ENCODE assay signal across 10 cellular contexts in genomic region chr1:43143441-43143888, GRCh38. TPM values are rescaled to one million over a fixed set of nuclear protein-coding genes. Genes with fewer than 3 reads are reported as not detected.
A peak's percentile ranks its signal among the peaks of the same experiment; 100 is the strongest.
DNase-seq lines count a peak whose midpoint lies in the region; ATAC-seq, FAIRE-seq and TF ChIP-seq lines count a peak whose summit lies in the region.
"Had no signal": no experiment of that assay in that cellular context is flagged by ENCODE, and none has a peak within 500 bp of the region (broad histone marks: within the 10 kb centered on the region; RNA-seq: fewer than 3 reads in every experiment).

No MANE protein-coding gene starts in this region.

- DNase-seq in AG04450 (ENCODE audit: low read depth, low spot score) (no peak), NCI-H69 (lab: John Stamatoyannopoulos, UW) (peak; percentile 42), fibroblast of villous mesenchyme (ENCODE audit: low read depth) (no peak), NCI-H510A (lab: John Stamatoyannopoulos, UW) (no peak), MV-4-11 (lab: John Stamatoyannopoulos, UW) (no peak), T-cell (no peak)
- no peak for DNase-seq in activated CD4-positive, CD25-positive, alpha-beta regulatory T cell (lab: John Stamatoyannopoulos, UW)
- DNase-seq: NCI-H1092 had no signal

- TF ChIP-seq CTCF in AG04450 (IDR thresholded peaks at IDR 0.05; ENCODE audit: low read depth, low read length): peak; percentile 11
- peak; percentile 37 for TF ChIP-seq CTCF in fibroblast of villous mesenchyme (IDR thresholded peaks at IDR 0.05; ENCODE audit: insufficient read depth, low read depth, low read length)

- no peak overlapping the region for H3K4me3 Mint-ChIP-seq in T-cell
- H3K4me3 Mint-ChIP-seq: T-helper 2 cell treated with Interferon-gamma antibody and Interleukin-4, amounts not matched to agents 5 μg/mL and 100 μg/mL, for 36 hours had no signal

- H3K36me3 Mint-ChIP-seq in T-cell: no peaks in the 10 kb centered on the region

- peaks cover 46 to 61% of the 10 kb centered on the region in 2 donors for H3K27me3 Mint-ChIP-seq in T-cell

- ATAC-seq in T-cell (replicated peaks in 1 of 4): no peak

- CTCF ChIA-PET in AG04450 (lab: Charles Lee) (no interaction called here), T-cell (lab: Charles Lee) (no interaction called here)

- peaks cover 0 to 10% (median 2%) of the 10 kb centered on the region in 3 donors for H3K9me3 Mint-ChIP-seq in T-cell

- no peaks in the 10 kb centered on the region; the same call in 1 of the 2 replicates for H3K9me3 ChIP-seq in AG04450 (ENCODE audit: control insufficient read depth, insufficient read depth, low read length)

- POLR2A ChIA-PET in AG04450 (lab: Yijun Ruan, JAX): no interaction called here
- POLR2A ChIA-PET in T-cell (lab: Charles Lee): no interaction called here

- H3K4me3 ChIP-seq in AG04450 (ENCODE audit: low read depth, low read length) (no peak overlapping the region), fibroblast of villous mesenchyme (ENCODE audit: low read depth, low read length) (no peak overlapping the region)

- H3K4me1 Mint-ChIP-seq in T-cell: peaks cover 2 to 8% (median 6%) of the 10 kb centered on the region in 3 donors

- no peak overlapping the region for H3K27ac ChIP-seq in AG04450 (ENCODE audit: low read depth, low read length)

- peak; percentile 23 for FAIRE-seq in G401.6 (lab: Jason Lieb, UNC)

- H3K27ac Mint-ChIP-seq in T-cell: no peak overlapping the region
- H3K27ac Mint-ChIP-seq: T-helper 2 cell treated with Interferon-gamma antibody and Interleukin-4, amounts not matched to agents 5 μg/mL and 100 μg/mL, for 36 hours had no signal

- H3K27me3 ChIP-seq in AG04450 (ENCODE audit: control insufficient read depth, insufficient read depth, low read length): peaks cover 32% of the 10 kb centered on the region

RNA-seq across cellular contexts. Expression of gene EBNA1BP2, which starts 28.6 kb away (rescaled TPM):
- polyA plus RNA-seq in AG04450 (2011; rRNA removed): 61.6 and 62.0 TPM in 2 replicates
- 25.7 and 27.1 TPM in 2 replicates for polyA minus RNA-seq in AG04450 (2011; rRNA and poly(A)+ RNA removed)
- total RNA-seq in fibroblast of villous mesenchyme (87.9 and 91.5 TPM in 2 replicates), T-cell (10 to 100 TPM; 18.4 to 38.1 (median 31.2) TPM)

RNA-seq across cellular contexts. Expression of gene CFAP57, which starts 28.7 kb away (rescaled TPM):
- 0.55 and 0.58 TPM in 2 replicates for polyA plus RNA-seq in AG04450 (2011; rRNA removed)
- 0.22 and 0.41 TPM in 2 replicates for polyA minus RNA-seq in AG04450 (2011; rRNA and poly(A)+ RNA removed)
- under 0.01 TPM in 2 replicates for total RNA-seq in fibroblast of villous mesenchyme
- total RNA-seq in T-cell: under 1 TPM in 1 of 5 donors, not detected in 4; 0.07 TPM
